In genomic region chr3:185328324-185329004, GRCh38 we compare ENCODE assay signal across 1 cellular context.
TF ChIP-seq lines count a peak whose summit lies in the region.

No MANE protein-coding gene starts in this region.

TF ChIP-seq in HepG2, 621 proteins besides CTCF, POLR2A, EP300 and RAD21 (continued from another document and continues in another):
- TF ChIP-seq ZBED4 (CRISPR knock-in tag; IDR thresholded peaks at IDR 0.05; ENCODE audit: borderline replicate concordance) (no peak), NCOR1 (IDR thresholded peaks at IDR 0.05; ENCODE audit: borderline replicate concordance, low read length) (peak; percentile 62; the same call in 1 of the 2 replicates), SMAD9 (CRISPR knock-in tag; IDR thresholded peaks at IDR 0.05) (no peak), FUBP1 (CRISPR knock-in tag; IDR thresholded peaks at IDR 0.05; ENCODE audit: borderline replicate concordance) (no peak), RBFOX2 (IDR thresholded peaks at IDR 0.05; ENCODE audit: low read depth, low read length) (peak; percentile 69), ZNF460 (CRISPR knock-in tag; IDR thresholded peaks at IDR 0.05; ENCODE audit: borderline replicate concordance) (peak; percentile 81), U2AF2 (IDR thresholded peaks at IDR 0.05; ENCODE audit: low read depth, low read length) (no peak), SOX5 (CRISPR knock-in tag; IDR thresholded peaks at IDR 0.05; ENCODE audit: borderline replicate concordance) (peak; percentile 65; the same call in 1 of the 2 replicates), TOPORS (CRISPR knock-in tag; IDR thresholded peaks at IDR 0.05) (0 out of 2 replicates have a peak, but pooled peaks have one; percentile 29), TARDBP (CRISPR knock-in tag; IDR thresholded peaks at IDR 0.05) (peak; percentile 87), E2F1 (CRISPR knock-in tag; IDR thresholded peaks at IDR 0.05) (peak; percentile 3; the same call in 1 of the 2 replicates), CHCHD3 (CRISPR knock-in tag; IDR thresholded peaks at IDR 0.05) (no peak), DMTF1 (CRISPR knock-in tag; IDR thresholded peaks at IDR 0.05) (no peak), ZNF615 (CRISPR knock-in tag; IDR thresholded peaks at IDR 0.05; ENCODE audit: borderline replicate concordance) (0 out of 2 replicates have a peak, but pooled peaks have one; percentile 85), MAFK (conservative IDR thresholded peaks at IDR 0.05 in 1 of 2, IDR thresholded peaks at IDR 0.05 in 1 of 2; ENCODE audit: low read length in 2 of 2) (peak; percentile 6 to 75; a peak in 2 of 4 replicates), XRCC5 (optimal IDR thresholded peaks at IDR 0.05; ENCODE audit: low read length) (peak; percentile 42), SMARCC2 (IDR thresholded peaks at IDR 0.05) (no peak), IRX3 (CRISPR knock-in tag; IDR thresholded peaks at IDR 0.05; ENCODE audit: borderline replicate concordance, low read depth) (0 out of 2 replicates have a peak, but pooled peaks have one; percentile 31), ZFP36L1 (CRISPR knock-in tag; IDR thresholded peaks at IDR 0.05) (no peak), ZNF205 (CRISPR knock-in tag; IDR thresholded peaks at IDR 0.05) (peak; percentile 72; the same call in 1 of the 2 replicates), ZNF274 (CRISPR knock-in tag; IDR thresholded peaks at IDR 0.05) (no peak), ZC3H4 (CRISPR knock-in tag; IDR thresholded peaks at IDR 0.05; ENCODE audit: borderline replicate concordance) (no peak), ZNF709 (CRISPR knock-in tag; IDR thresholded peaks at IDR 0.05) (no peak), ZFP62 (CRISPR knock-in tag; IDR thresholded peaks at IDR 0.05) (no peak), HNF1B (CRISPR knock-in tag; IDR thresholded peaks at IDR 0.05) (peak; percentile 71), PHF21A (CRISPR knock-in tag; IDR thresholded peaks at IDR 0.05) (peak; percentile 39; the same call in 1 of the 2 replicates), MAFF (IDR thresholded peaks at IDR 0.05; ENCODE audit: low read depth, low read length) (peak; percentile 38; the same call in 1 of the 2 replicates)
- TF ChIP-seq, protein P1, sequence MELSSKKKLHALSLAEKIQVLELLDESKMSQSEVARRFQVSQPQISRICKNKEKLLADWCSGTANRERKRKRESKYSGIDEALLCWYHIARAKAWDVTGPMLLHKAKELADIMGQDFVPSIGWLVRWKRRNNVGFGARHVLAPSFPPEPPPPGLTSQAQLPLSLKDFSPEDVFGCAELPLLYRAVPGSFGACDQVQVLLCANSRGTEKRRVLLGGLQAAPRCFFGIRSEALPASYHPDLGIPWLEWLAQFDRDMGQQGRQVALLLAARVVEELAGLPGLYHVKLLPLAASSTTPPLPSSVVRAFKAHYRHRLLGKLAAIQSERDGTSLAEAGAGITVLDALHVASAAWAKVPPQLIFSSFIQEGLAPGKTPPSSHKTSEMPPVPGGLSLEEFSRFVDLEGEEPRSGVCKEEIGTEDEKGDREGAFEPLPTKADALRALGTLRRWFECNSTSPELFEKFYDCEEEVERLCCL (CRISPR knock-in tag; IDR thresholded peaks at IDR 0.05; ENCODE audit: borderline replicate concordance), result no peak
- TF ChIP-seq, protein P2, sequence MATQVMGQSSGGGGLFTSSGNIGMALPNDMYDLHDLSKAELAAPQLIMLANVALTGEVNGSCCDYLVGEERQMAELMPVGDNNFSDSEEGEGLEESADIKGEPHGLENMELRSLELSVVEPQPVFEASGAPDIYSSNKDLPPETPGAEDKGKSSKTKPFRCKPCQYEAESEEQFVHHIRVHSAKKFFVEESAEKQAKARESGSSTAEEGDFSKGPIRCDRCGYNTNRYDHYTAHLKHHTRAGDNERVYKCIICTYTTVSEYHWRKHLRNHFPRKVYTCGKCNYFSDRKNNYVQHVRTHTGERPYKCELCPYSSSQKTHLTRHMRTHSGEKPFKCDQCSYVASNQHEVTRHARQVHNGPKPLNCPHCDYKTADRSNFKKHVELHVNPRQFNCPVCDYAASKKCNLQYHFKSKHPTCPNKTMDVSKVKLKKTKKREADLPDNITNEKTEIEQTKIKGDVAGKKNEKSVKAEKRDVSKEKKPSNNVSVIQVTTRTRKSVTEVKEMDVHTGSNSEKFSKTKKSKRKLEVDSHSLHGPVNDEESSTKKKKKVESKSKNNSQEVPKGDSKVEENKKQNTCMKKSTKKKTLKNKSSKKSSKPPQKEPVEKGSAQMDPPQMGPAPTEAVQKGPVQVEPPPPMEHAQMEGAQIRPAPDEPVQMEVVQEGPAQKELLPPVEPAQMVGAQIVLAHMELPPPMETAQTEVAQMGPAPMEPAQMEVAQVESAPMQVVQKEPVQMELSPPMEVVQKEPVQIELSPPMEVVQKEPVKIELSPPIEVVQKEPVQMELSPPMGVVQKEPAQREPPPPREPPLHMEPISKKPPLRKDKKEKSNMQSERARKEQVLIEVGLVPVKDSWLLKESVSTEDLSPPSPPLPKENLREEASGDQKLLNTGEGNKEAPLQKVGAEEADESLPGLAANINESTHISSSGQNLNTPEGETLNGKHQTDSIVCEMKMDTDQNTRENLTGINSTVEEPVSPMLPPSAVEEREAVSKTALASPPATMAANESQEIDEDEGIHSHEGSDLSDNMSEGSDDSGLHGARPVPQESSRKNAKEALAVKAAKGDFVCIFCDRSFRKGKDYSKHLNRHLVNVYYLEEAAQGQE (IDR thresholded peaks at IDR 0.05; ENCODE audit: borderline replicate concordance in 1 of 2, low read depth in 1 of 2, low read length in 2 of 2), result peak in 1 of 2 experiments; percentile 84; a peak in 2 of 4 replicates
- TF ChIP-seq, protein P3, sequence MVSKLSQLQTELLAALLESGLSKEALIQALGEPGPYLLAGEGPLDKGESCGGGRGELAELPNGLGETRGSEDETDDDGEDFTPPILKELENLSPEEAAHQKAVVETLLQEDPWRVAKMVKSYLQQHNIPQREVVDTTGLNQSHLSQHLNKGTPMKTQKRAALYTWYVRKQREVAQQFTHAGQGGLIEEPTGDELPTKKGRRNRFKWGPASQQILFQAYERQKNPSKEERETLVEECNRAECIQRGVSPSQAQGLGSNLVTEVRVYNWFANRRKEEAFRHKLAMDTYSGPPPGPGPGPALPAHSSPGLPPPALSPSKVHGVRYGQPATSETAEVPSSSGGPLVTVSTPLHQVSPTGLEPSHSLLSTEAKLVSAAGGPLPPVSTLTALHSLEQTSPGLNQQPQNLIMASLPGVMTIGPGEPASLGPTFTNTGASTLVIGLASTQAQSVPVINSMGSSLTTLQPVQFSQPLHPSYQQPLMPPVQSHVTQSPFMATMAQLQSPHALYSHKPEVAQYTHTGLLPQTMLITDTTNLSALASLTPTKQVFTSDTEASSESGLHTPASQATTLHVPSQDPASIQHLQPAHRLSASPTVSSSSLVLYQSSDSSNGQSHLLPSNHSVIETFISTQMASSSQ (IDR thresholded peaks at IDR 0.05; ENCODE audit: low read depth), result no peak
- TF ChIP-seq, protein P3 (CRISPR knock-in tag; IDR thresholded peaks at IDR 0.05; ENCODE audit: borderline replicate concordance), result no peak
- TF ChIP-seq, protein P4, sequence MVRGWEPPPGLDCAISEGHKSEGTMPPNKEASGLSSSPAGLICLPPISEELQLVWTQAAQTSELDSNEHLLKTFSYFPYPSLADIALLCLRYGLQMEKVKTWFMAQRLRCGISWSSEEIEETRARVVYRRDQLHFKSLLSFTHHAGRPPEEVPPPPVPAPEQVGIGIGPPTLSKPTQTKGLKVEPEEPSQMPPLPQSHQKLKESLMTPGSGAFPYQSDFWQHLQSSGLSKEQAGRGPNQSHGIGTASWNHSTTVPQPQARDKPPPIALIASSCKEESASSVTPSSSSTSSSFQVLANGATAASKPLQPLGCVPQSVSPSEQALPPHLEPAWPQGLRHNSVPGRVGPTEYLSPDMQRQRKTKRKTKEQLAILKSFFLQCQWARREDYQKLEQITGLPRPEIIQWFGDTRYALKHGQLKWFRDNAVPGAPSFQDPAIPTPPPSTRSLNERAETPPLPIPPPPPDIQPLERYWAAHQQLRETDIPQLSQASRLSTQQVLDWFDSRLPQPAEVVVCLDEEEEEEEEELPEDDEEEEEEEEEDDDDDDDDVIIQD (CRISPR knock-in tag; IDR thresholded peaks at IDR 0.05; ENCODE audit: low read depth), result peak; percentile 58
